In the genomic region with DNA sequence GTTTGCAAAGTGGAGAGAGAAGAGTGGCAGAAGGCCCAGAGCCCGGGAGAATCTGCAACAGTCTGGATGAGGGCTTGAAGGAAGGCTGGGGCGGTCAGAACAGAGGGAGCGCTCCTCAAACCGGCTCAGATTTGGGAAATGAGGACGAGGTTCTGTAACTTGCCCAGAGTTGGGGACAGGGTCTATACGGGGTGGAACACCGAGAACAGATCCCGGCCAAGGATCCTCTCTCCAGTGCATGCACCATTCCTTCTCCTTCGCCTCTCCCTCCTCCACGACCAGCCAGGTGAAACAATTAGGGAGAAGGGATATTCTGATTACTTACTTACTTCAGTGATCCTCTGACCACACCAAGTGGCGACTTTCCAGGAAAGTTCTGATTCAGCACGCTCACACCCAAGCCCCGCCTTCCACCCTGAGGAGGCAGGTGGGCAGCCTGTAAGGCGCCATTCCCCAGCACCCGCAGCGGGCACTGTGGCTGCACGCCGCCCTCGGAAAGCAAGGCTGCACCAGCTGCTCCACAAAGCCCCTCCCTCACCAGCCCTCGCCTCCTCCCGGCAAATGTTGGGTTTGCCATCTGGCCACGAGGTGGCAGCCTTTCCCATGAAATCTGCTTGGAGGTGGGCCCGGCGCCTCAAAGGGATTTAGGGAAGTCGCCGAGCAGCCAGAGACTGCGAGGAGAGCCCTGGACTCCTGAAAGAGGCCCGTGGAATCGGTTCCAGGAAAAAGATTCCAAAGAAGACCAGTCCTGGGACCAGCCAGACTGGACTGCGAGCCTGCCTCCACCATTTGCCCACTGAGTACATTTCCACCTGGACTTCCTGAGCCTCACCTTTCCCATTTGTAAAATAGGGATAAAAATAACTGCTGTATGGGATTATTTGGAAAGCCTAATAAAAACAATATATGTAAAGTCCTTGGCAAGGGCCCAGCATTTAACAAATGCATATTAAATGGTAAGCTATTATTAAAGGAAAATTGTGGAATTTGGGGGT, we compare ENCODE assay signal across 7 cellular contexts. TPM values are rescaled to one million over a fixed set of nuclear protein-coding genes. Genes with fewer than 3 reads are reported as not detected.
A peak's percentile ranks its signal among the peaks of the same experiment; 100 is the strongest.
DNase-seq lines count a peak whose midpoint lies in the region; ATAC-seq, FAIRE-seq and TF ChIP-seq lines count a peak whose summit lies in the region.

No MANE protein-coding gene starts in this region.

- H3K4me2 ChIP-seq in astrocyte (ENCODE audit: low read length) = peak overlapping the region; percentile 89
- peak overlapping the region; percentile 80 for H3K4me2 ChIP-seq in hepatocyte

- H3K27me3 ChIP-seq in astrocyte (ENCODE audit: insufficient read depth, low read length) (no peaks in the 10 kb centered on the region), hepatocyte (peaks cover 6% of the 10 kb centered on the region)

- H3K27me3 Mint-ChIP-seq in astrocyte (ENCODE audit: low read depth, unreplicated experiment) = peaks cover 11% of the 10 kb centered on the region

- H3K79me2 ChIP-seq in astrocyte (ENCODE audit: insufficient read depth, low read length) = no peaks in the 10 kb centered on the region
- H3K79me2 ChIP-seq in hepatocyte = no peaks in the 10 kb centered on the region

- no peaks in the 10 kb centered on the region for H4K20me1 ChIP-seq in astrocyte (ENCODE audit: insufficient read depth, low read length)
- no peaks in the 10 kb centered on the region for H4K20me1 ChIP-seq in hepatocyte (ENCODE audit: insufficient read depth, poor library complexity, severe bottlenecking)

- peaks cover 11% of the 10 kb centered on the region for H3K9me3 Mint-ChIP-seq in astrocyte (ENCODE audit: unreplicated experiment)

- no peaks in the 10 kb centered on the region for H3K36me3 ChIP-seq in astrocyte (ENCODE audit: insufficient read depth, low read length)
- H3K36me3 ChIP-seq in hepatocyte (replicated peaks; ENCODE audit: insufficient read depth, low read depth) = no peaks in the 10 kb centered on the region

- H3K9ac ChIP-seq in astrocyte (ENCODE audit: low read length) = peak overlapping the region; percentile 64

- H2AFZ ChIP-seq in astrocyte (ENCODE audit: low read depth, low read length) = peak overlapping the region; percentile 67
- peak overlapping the region; percentile 14 for H2AFZ ChIP-seq in hepatocyte

- H3K4me1 Mint-ChIP-seq in astrocyte (ENCODE audit: low read depth, unreplicated experiment) = peaks cover 13% of the 10 kb centered on the region

- H3K9me2 ChIP-seq in hepatocyte (replicated peaks; ENCODE audit: insufficient read depth) = no peaks in the 10 kb centered on the region

- H3K4me3 Mint-ChIP-seq in astrocyte (ENCODE audit: unreplicated experiment) = peak overlapping the region; percentile 74

- DNase-seq in GM13977 (ENCODE audit: low spot score) (peak; percentile 85), NCI-H1436 treated with DMSO at 0.1 percent for 48 hours (lab: John Stamatoyannopoulos, UW) (peak; percentile 10), T-helper 1 cell (peak; percentile 38 to 58 (median 52)), astrocyte (ENCODE audit: low read depth) (peak; percentile 72), hepatocyte (ENCODE audit: low spot score) (peak; percentile 94), renal cortical epithelial cell (ENCODE audit: low read depth) (peak; percentile 93)

- no peak overlapping the region for H3K27ac ChIP-seq in astrocyte (ENCODE audit: low read depth, low read length)
- H3K27ac ChIP-seq in hepatocyte = no peak overlapping the region

- peaks cover 4% of the 10 kb centered on the region for H3K36me3 Mint-ChIP-seq in astrocyte (ENCODE audit: low read depth, unreplicated experiment)

- peak overlapping the region; percentile 71 for H3K27ac Mint-ChIP-seq in astrocyte (ENCODE audit: unreplicated experiment)

- peak overlapping the region; percentile 48 for H3K4me3 ChIP-seq in astrocyte (ENCODE audit: insufficient read depth, low read depth, low read length)
- no peak overlapping the region for H3K4me3 ChIP-seq in hepatocyte

- peak; percentile 34 for FAIRE-seq in astrocyte (lab: Jason Lieb, UNC)

- TF ChIP-seq CTCF in GM13977 (IDR thresholded peaks at IDR 0.05; ENCODE audit: extremely low read depth, insufficient read depth, missing control alignments) = peak; percentile 95
- TF ChIP-seq CTCF in astrocyte (IDR thresholded peaks at IDR 0.05; ENCODE audit: insufficient read depth, low read depth, low read length) = peak; percentile 70
- peak; percentile 100 for TF ChIP-seq CTCF in hepatocyte (IDR thresholded peaks at IDR 0.05; ENCODE audit: poor library complexity)

- peaks cover 6% of the 10 kb centered on the region for H3K4me1 ChIP-seq in astrocyte (ENCODE audit: insufficient read depth, low read length)
- peaks cover 14% of the 10 kb centered on the region for H3K4me1 ChIP-seq in hepatocyte (ENCODE audit: insufficient read depth)

- H3K9me3 ChIP-seq in astrocyte (ENCODE audit: insufficient read depth, low read depth, low read length) (no peaks in the 10 kb centered on the region), hepatocyte (ENCODE audit: low read depth) (no peaks in the 10 kb centered on the region)

- peak; percentile 86 for ATAC-seq in HG02884 (IDR thresholded peaks at IDR 0.05; ENCODE audit: unreplicated experiment)

- in situ Hi-C loops in GM13977 (cut with MboI; ENCODE audit: low pct_unique_long_range_greater_than_20kb, low sequenced_read_pairs, unreplicated experiment) = no loop called here

- 10% methylated on average over 30 of the region's 30 CpGs for WGBS in hepatocyte (ENCODE audit: low lambda C conversion rate, missing lambda C conversion rate)

RNA-seq across cellular contexts. Expression of a gene that starts 22.2 kb away (rescaled TPM):
- total RNA-seq in astrocyte (33.6 and 48.6 TPM in 2 replicates), hepatocyte (22.6 and 27.6 TPM in 2 replicates), renal cortical epithelial cell (173 and 319 TPM in 2 replicates)
- polyA plus RNA-seq in hepatocyte = 21.5 and 27.8 TPM in 2 replicates

Comparison
In these comparisons a context has a peak if more than half of its experiments do, and no peak if none do; other contexts are left out.
1. DNase-seq: peak in every context shown above with its lines; median percentile 94 in hepatocyte; 93 in renal cortical epithelial cell; 85 in GM13977; 72 in astrocyte; 52 in T-helper 1 cell; 10 in NCI-H1436 treated with DMSO at 0.1 percent for 48 hours.